2 cellular contexts compared by ENCODE assay signal in genomic region chr20:4837760-4838159, GRCh38.
TF ChIP-seq lines count a peak whose summit lies in the region.

No MANE protein-coding gene starts in this region.

TF ChIP-seq in H1, 55 proteins besides CTCF, POLR2A, EP300 and RAD21:
- TF ChIP-seq SIN3A (conservative IDR thresholded peaks at IDR 0.05 in 1 of 2, IDR thresholded peaks at IDR 0.05 in 1 of 2; ENCODE audit: low read depth in 1 of 2, low read length in 2 of 2) (no peak), BCL11A (IDR thresholded peaks at IDR 0.05; ENCODE audit: low read depth in 2 of 2, low read length in 2 of 2) (no peak), KDM5A (IDR thresholded peaks at IDR 0.05; ENCODE audit: low read length) (no peak), TCF12 (IDR thresholded peaks at IDR 0.05; ENCODE audit: low read depth, low read length) (no peak), ASH2L (IDR thresholded peaks at IDR 0.05; ENCODE audit: low read length) (no peak), SAP30 (IDR thresholded peaks at IDR 0.05; ENCODE audit: insufficient read depth, insufficient replicate concordance, low read length) (no peak), JUN (IDR thresholded peaks at IDR 0.05; ENCODE audit: low read depth, low read length) (no peak), SP2 (IDR thresholded peaks at IDR 0.05; ENCODE audit: low read length) (no peak)
TF ChIP-seq in H1: peak in this region for 0.

TF ChIP-seq in SK-N-SH treated with all-trans-retinoic acid at 6 μM for 48 hours, 23 proteins besides CTCF, POLR2A, EP300 and RAD21:
- no peak for TF ChIP-seq CSRNP3 (CRISPR knock-in tag; IDR thresholded peaks at IDR 0.05)
